Comparison of ENCODE assay signal across 24 cellular contexts in the genomic region with DNA sequence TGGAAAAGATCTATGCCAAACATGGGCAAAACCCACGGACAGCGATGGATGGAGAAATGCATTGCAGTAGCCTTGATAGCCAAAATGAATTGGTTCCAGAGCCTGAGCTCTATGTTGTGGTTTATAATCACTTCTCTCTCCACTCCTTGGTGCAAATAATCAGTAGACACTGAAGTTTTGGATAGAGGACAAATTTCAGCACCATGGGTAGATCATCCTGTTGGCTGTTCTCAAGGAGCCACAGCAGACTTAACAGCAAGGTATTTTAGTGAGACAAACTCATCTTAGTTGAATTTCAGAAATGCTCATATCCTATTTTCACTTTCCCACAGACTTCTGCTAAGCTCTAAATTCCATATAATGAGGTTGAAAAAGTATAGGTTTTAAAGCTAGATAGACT.
"Had no signal": no experiment of that assay in that cellular context is flagged by ENCODE, and none has a peak within 500 bp of the region (broad histone marks: within the 10 kb centered on the region; RNA-seq: fewer than 3 reads in every experiment).

No MANE protein-coding gene starts in this region.

- ATAC-seq: activated CD8-positive, alpha-beta T cell treated with anti-CD3 and anti-CD28 coated beads for 36 hours; activated naive CD4-positive, alpha-beta T cell treated with anti-CD3 and anti-CD28 coated beads, Interleukin-2, amount 50 U/mL, for 72 hours; left ventricle myocardium superior; natural killer cell treated with Interleukin-12 subunit alpha and Interleukin-12 subunit beta and Interleukin-15 and Interleukin-18, amount 100 ng/mL, for 72 hours; T-cell had no signal

- H3K4me3 ChIP-seq: adrenal gland, ascending aorta, breast epithelium, ovary, prostate gland, thoracic aorta, upper lobe of left lung had no signal

- DNase-seq: activated CD4-positive, alpha-beta T cell treated with anti-CD3 and anti-CD28 coated beads, Interleukin-2, amount 10 ng/mL, durations not matched to agents 7 days and 5 days; activated CD4-positive, CD25-positive, alpha-beta regulatory T cell treated with anti-CD3 and anti-CD28 coated beads, Interleukin-2, amount 50 U/mL, for 72 hours; activated CD8-positive, alpha-beta T cell treated with anti-CD3 and anti-CD28 coated beads for 36 hours; activated T-cell treated with anti-CD3 and anti-CD28 coated beads, Interleukin-2, amount 50 U/mL, for 1 hour; adrenal gland; cerebellar nuclear complex; cortex of kidney; foreskin fibroblast; left ventricle myocardium superior; midbrain; ovary; stimulated activated CD4-positive, alpha-beta T cell treated with anti-CD3 and anti-CD28 coated beads, Interleukin-4, amount 100 ng/mL, for 24 hours; stimulated activated naive CD4-positive, alpha-beta T cell treated with Interleukin-2 at 50 U/mL for 16 hours; T-cell; upper lobe of left lung; WERI-Rb-1 had no signal

- H3K27me3 ChIP-seq: ascending aorta, ovary, upper lobe of left lung had no signal

- H3K4me1 ChIP-seq: adrenal gland, ascending aorta, breast epithelium, prostate gland, upper lobe of left lung had no signal

- FAIRE-seq: TTC549 had no signal

- H3K9me3 ChIP-seq: adrenal gland, ascending aorta, breast epithelium, ovary, prostate gland, thoracic aorta, upper lobe of left lung had no signal

- H3K27ac ChIP-seq: adrenal gland, ascending aorta, breast epithelium, epithelial cell of prostate, ovary, prostate gland, thoracic aorta, upper lobe of left lung, WERI-Rb-1 had no signal

- H3K36me3 ChIP-seq: adrenal gland, ascending aorta, breast epithelium, ovary, prostate gland, thoracic aorta, upper lobe of left lung, WERI-Rb-1 had no signal
